Comparison of ENCODE assay signal across 1 cellular context in the genomic region with DNA sequence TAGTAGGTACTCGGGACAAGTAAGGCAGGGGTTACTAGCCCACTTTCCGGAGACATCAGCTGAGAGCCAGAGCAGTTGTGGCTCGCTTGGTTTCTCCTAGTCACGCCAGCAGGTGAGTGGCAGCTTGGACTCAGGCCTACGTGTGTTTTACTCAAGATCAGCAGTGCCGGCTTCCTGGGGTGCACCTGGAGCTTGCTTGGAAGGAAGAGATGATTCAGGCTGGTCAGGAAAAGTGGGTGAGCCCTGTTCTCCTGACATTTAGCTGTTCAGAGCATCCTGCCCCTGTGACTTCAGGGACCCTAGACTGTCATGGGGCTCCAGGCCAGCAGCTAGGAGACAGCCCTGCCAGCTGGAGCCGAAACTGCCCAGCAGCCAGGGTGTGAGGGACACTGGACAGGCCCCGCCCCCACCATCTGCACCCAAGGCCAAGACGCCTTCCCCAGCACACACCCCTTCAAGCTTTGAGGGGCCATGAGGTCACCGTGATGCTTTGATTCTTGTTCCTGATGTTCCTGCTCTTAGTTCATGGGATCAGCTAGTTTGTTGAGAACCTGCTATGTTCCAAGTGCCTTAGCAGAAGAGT.
TF ChIP-seq lines count a peak whose summit lies in the region.

No MANE protein-coding gene starts in this region.

TF ChIP-seq in A549, 52 proteins besides CTCF, POLR2A, EP300 and RAD21 (continued from another document):
- TF ChIP-seq, protein P1, sequence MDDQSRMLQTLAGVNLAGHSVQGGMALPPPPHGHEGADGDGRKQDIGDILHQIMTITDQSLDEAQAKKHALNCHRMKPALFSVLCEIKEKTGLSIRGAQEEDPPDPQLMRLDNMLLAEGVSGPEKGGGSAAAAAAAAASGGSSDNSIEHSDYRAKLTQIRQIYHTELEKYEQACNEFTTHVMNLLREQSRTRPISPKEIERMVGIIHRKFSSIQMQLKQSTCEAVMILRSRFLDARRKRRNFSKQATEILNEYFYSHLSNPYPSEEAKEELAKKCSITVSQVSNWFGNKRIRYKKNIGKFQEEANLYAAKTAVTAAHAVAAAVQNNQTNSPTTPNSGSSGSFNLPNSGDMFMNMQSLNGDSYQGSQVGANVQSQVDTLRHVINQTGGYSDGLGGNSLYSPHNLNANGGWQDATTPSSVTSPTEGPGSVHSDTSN (IDR thresholded peaks at IDR 0.05) = no peak
- TF ChIP-seq JUNB (IDR thresholded peaks at IDR 0.05) (no peak), ZC3H11A (IDR thresholded peaks at IDR 0.05) (no peak), KDM5A (IDR thresholded peaks at IDR 0.05) (no peak)
- TF ChIP-seq, protein P2, sequence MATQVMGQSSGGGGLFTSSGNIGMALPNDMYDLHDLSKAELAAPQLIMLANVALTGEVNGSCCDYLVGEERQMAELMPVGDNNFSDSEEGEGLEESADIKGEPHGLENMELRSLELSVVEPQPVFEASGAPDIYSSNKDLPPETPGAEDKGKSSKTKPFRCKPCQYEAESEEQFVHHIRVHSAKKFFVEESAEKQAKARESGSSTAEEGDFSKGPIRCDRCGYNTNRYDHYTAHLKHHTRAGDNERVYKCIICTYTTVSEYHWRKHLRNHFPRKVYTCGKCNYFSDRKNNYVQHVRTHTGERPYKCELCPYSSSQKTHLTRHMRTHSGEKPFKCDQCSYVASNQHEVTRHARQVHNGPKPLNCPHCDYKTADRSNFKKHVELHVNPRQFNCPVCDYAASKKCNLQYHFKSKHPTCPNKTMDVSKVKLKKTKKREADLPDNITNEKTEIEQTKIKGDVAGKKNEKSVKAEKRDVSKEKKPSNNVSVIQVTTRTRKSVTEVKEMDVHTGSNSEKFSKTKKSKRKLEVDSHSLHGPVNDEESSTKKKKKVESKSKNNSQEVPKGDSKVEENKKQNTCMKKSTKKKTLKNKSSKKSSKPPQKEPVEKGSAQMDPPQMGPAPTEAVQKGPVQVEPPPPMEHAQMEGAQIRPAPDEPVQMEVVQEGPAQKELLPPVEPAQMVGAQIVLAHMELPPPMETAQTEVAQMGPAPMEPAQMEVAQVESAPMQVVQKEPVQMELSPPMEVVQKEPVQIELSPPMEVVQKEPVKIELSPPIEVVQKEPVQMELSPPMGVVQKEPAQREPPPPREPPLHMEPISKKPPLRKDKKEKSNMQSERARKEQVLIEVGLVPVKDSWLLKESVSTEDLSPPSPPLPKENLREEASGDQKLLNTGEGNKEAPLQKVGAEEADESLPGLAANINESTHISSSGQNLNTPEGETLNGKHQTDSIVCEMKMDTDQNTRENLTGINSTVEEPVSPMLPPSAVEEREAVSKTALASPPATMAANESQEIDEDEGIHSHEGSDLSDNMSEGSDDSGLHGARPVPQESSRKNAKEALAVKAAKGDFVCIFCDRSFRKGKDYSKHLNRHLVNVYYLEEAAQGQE (IDR thresholded peaks at IDR 0.05) = no peak
TF ChIP-seq in A549: peak in this region for 0.
